ENCODE assay signal across 8 cellular contexts in genomic region chr1:67831850-67832513, GRCh38. TPM values are rescaled to one million over a fixed set of nuclear protein-coding genes. Genes with fewer than 3 reads are reported as not detected.
DNase-seq lines count a peak whose midpoint lies in the region; ATAC-seq, FAIRE-seq and TF ChIP-seq lines count a peak whose summit lies in the region.

No MANE protein-coding gene starts in this region.

- CTCF ChIA-PET in K562 (lab: Yijun Ruan, JAX; ENCODE audit: low intra/inter-chr PET ratio), result no interaction called here

- H3K9me1 ChIP-seq in K562 (ENCODE audit: control insufficient read depth, insufficient read depth, low read length), result no peaks in the 10 kb centered on the region

- peak overlapping the region; percentile 40 to 63; a peak in 3 of 4 replicates for H3K9ac ChIP-seq in K562 (ENCODE audit: insufficient read depth in 1 of 2, low read depth in 2 of 2, low read length in 2 of 2)

- peak overlapping the region; percentile 51; the same call in 1 of the 2 replicates for H3K4me3 ChIP-seq in K562
- peak overlapping the region; percentile 76 for H3K4me3 ChIP-seq in iPS-11a (ENCODE audit: low read depth, low read length)
- H3K4me3 ChIP-seq in sigmoid colon, result peak overlapping the region; percentile 67 to 78 (median 72)

- WGBS in K562 (ENCODE audit: insufficient coverage, low coverage, missing lambda C conversion rate), result 2% methylated on average over 34 of the region's 34 CpGs
- 1% methylated on average over 34 of the region's 34 CpGs for WGBS in sigmoid colon, 2 donors

- peak overlapping the region; percentile 80 for H2AFZ ChIP-seq in K562 (ENCODE audit: low read depth, low read length)

- H3K4me1 ChIP-seq in K562 (replicated peaks in 1 of 2; ENCODE audit: control insufficient read depth in 2 of 2, insufficient read depth in 2 of 2, low read length in 2 of 2) (peaks cover 0 to 18% of the 10 kb centered on the region in 2 experiments; a peak in 3 of 5 replicates), sigmoid colon (peaks cover 0 to 32% (median 23%) of the 10 kb centered on the region in 4 donors)

- H3K27me3 ChIP-seq in K562 (ENCODE audit: control insufficient read depth in 2 of 2, insufficient read depth in 2 of 2, low read length in 2 of 2) (peaks cover 21 to 29% of the 10 kb centered on the region in 2 experiments), sigmoid colon (no peaks in the 10 kb centered on the region)

- peak overlapping the region; percentile 53 for H3K4me2 ChIP-seq in K562 (ENCODE audit: insufficient read depth, low read length)

- H4K20me1 ChIP-seq in K562 (replicated peaks; ENCODE audit: control insufficient read depth, insufficient read depth, low read length), result no peaks in the 10 kb centered on the region

- TF ChIP-seq CTCF in K562 (IDR thresholded peaks at IDR 0.05 in 2 of 3, conservative IDR thresholded peaks at IDR 0.05 in 1 of 3; ENCODE audit: insufficient read depth in 2 of 3, low read depth in 1 of 3, low read length in 3 of 3) (no peak), sigmoid colon (IDR thresholded peaks at IDR 0.05) (no peak), D721Med (IDR thresholded peaks at IDR 0.05; ENCODE audit: insufficient read depth, missing control alignments) (no peak)

- no peaks in the 10 kb centered on the region for H3K36me3 ChIP-seq in K562 (ENCODE audit: control insufficient read depth, insufficient read depth, low read length)
- no peaks in the 10 kb centered on the region for H3K36me3 ChIP-seq in sigmoid colon

- H3K9me3 ChIP-seq in K562 (replicated peaks; ENCODE audit: control insufficient read depth, insufficient read depth, low read depth, low read length) (no peaks in the 10 kb centered on the region), sigmoid colon (no peaks in the 10 kb centered on the region)

- H3K27ac ChIP-seq in K562 (ENCODE audit: extremely low read depth, low read depth, low read length) (no peak overlapping the region), sigmoid colon (peak overlapping the region; percentile 81 to 92 (median 84))

- no peak for TF ChIP-seq RAD21 in K562 (CRISPR knock-in tag; conservative IDR thresholded peaks at IDR 0.05 in 1 of 2, IDR thresholded peaks at IDR 0.05 in 1 of 2)

- in situ Hi-C loops in K562 (cut with MboI), result no loop called here

- FAIRE-seq in K562 (lab: Jason Lieb, UNC), result peak; percentile 37
- no peak for FAIRE-seq in D721Med (lab: Jason Lieb, UNC)

- no peaks in the 10 kb centered on the region for H3K79me2 ChIP-seq in K562 (ENCODE audit: control insufficient read depth, insufficient read depth, low read length)

- TF ChIP-seq EP300 in K562 (IDR thresholded peaks at IDR 0.05; ENCODE audit: low read length) (no peak), sigmoid colon (IDR thresholded peaks at IDR 0.05) (peak in 3 of 4 donors; percentile 18 to 64 (median 23))

- DNase-seq in Right ventricle myocardium inferior (ENCODE audit: missing footprints), result no peak
- no peak for DNase-seq in cardiac septum (ENCODE audit: low spot score)
- DNase-seq in NCI-H446 treated with DMSO at 0.1 percent for 48 hours (lab: John Stamatoyannopoulos, UW), result peak; percentile 44
- DNase-seq in K562 (ENCODE audit: extremely low read depth in 1 of 4, low spot score in 3 of 4), result peak; percentile 40 to 43 (median 42)
- DNase-seq in sigmoid colon, result peak; percentile 85
- DNase-seq in D721Med (ENCODE audit: insufficient read length, low spot score), result no peak

- TSS peak; percentile 55 for BruUV-seq in K562 (replicated peaks; lab: Mats Ljungman, UMichigan)

- POLR2A ChIA-PET in K562 (lab: Yijun Ruan, JAX), result interaction anchor here (0.6 to 1.0 kb wide), 2 partner anchors 313 to 329 kb away, joined by 3 to 4 read pairs; no protein-coding TSS in a partner anchor

- no peak for TF ChIP-seq POLR2A in K562 (conservative IDR thresholded peaks at IDR 0.05)
- peak in 1 of 2 donors; percentile 41 for TF ChIP-seq POLR2A in sigmoid colon (IDR thresholded peaks at IDR 0.05)

- intact Hi-C loops in Right ventricle myocardium inferior (cut with DNase I), result loop anchor here (5.0 to 10.0 kb wide), 3 partner anchors 147 to 373 kb away; partner anchors contain the start of gene GADD45A
- intact Hi-C loops in cardiac septum (cut with DNase I), result loop anchor here (5.0 to 10.0 kb wide), 6 partner anchors 145 to 780 kb away; partner anchors contain the start of genes GADD45A, SERBP1, SLC35D1 and WLS
- intact Hi-C loops in K562 (cut with micrococcal nuclease), result loop anchor here (5.0 kb wide), 2 partner anchors 65 to 295 kb away; no protein-coding TSS in a partner anchor
- intact Hi-C loops in sigmoid colon (cut with DNase I), result loop anchor here (2.0 to 10.0 kb wide), 5 partner anchors 65 to 510 kb away; partner anchors contain the start of gene WLS

- ATAC-seq in Right ventricle myocardium inferior (peak; percentile 32), K562 (peak; percentile 59), GM21515 (IDR thresholded peaks at IDR 0.05; ENCODE audit: unreplicated experiment) (no peak)

TF ChIP-seq in K562, 482 proteins besides CTCF, POLR2A, EP300 and RAD21 (continues in another document):
- TF ChIP-seq GATAD2A (IDR thresholded peaks at IDR 0.05) (no peak), MAX (CRISPR knock-in tag; IDR thresholded peaks at IDR 0.05) (peak; percentile 74), ELF4 (CRISPR knock-in tag; IDR thresholded peaks at IDR 0.05) (no peak)
- TF ChIP-seq, protein P1, sequence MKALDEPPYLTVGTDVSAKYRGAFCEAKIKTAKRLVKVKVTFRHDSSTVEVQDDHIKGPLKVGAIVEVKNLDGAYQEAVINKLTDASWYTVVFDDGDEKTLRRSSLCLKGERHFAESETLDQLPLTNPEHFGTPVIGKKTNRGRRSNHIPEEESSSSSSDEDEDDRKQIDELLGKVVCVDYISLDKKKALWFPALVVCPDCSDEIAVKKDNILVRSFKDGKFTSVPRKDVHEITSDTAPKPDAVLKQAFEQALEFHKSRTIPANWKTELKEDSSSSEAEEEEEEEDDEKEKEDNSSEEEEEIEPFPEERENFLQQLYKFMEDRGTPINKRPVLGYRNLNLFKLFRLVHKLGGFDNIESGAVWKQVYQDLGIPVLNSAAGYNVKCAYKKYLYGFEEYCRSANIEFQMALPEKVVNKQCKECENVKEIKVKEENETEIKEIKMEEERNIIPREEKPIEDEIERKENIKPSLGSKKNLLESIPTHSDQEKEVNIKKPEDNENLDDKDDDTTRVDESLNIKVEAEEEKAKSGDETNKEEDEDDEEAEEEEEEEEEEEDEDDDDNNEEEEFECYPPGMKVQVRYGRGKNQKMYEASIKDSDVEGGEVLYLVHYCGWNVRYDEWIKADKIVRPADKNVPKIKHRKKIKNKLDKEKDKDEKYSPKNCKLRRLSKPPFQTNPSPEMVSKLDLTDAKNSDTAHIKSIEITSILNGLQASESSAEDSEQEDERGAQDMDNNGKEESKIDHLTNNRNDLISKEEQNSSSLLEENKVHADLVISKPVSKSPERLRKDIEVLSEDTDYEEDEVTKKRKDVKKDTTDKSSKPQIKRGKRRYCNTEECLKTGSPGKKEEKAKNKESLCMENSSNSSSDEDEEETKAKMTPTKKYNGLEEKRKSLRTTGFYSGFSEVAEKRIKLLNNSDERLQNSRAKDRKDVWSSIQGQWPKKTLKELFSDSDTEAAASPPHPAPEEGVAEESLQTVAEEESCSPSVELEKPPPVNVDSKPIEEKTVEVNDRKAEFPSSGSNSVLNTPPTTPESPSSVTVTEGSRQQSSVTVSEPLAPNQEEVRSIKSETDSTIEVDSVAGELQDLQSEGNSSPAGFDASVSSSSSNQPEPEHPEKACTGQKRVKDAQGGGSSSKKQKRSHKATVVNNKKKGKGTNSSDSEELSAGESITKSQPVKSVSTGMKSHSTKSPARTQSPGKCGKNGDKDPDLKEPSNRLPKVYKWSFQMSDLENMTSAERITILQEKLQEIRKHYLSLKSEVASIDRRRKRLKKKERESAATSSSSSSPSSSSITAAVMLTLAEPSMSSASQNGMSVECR (CRISPR knock-in tag; IDR thresholded peaks at IDR 0.05), result 0 out of 2 replicates have a peak, but pooled peaks have one; percentile 20

RNA-seq across cellular contexts. Expression of gene GNG12, which starts 1.3 kb away (rescaled TPM):
- total RNA-seq in Right ventricle myocardium inferior (37.2 TPM), cardiac septum (38.8 TPM), K562 (2014; rRNA removed) (3.3 and 3.6 TPM in 2 replicates), K562 (2014; rRNA removed; fragmentation: Illumina TruSeq; extraction: Trizol) (6.0 and 6.6 TPM in 2 replicates), K562 (2015; rRNA removed; fragmentation: Illumina TruSeq; extraction: Trizol) (4.9 and 5.6 TPM in 2 replicates), K562 (2021) (3.7 and 4.1 TPM in 2 replicates), sigmoid colon (10 to 100 TPM; 41.9 to 58.2 (median 46.7) TPM)
- total RNA-seq in K562 (2011; cell fraction: chromatin; rRNA removed; ENCODE audit: low replicate concordance), result 1.7 and 2.8 TPM in 2 replicates
- 0.13 and 0.50 TPM in 2 replicates for total RNA-seq in K562 (2011; cell fraction: nucleolus; rRNA removed)
- total RNA-seq in K562 (2011; cell fraction: nucleoplasm; rRNA removed), result 0.88 and 2.5 TPM in 2 replicates
- polyA plus RNA-seq in K562 (2011; rRNA removed) (4.6 and 7.5 TPM in 2 replicates), K562 (2014; fragmentation: Illumina TruSeq; extraction: Trizol) (4.2 and 5.4 TPM in 2 replicates), K562 (2014; fragmentation: Nextera tagmentation; extraction: Ambion mirVana) (1 to 10 TPM; 2.6 to 2.7 TPM), K562 (2014; rRNA removed) (2.8 and 3.0 TPM in 2 replicates), sigmoid colon (100 to 1,000 TPM in 1 of 3 donors, 10 to 100 TPM in 2; 46.1 to 116 (median 93.1) TPM)
- 0.82 and 5.4 TPM in 2 replicates for polyA plus RNA-seq in K562 (2011; cell fraction: cytosol; rRNA removed)
- 1.5 and 4.3 TPM in 2 replicates for polyA plus RNA-seq in K562 (2011; cell fraction: nucleus; rRNA removed)
- polyA plus RNA-seq in K562 (2012), result 3.2 and 4.9 TPM in 2 replicates
- 3.9 and 9.8 TPM in 2 replicates for polyA minus RNA-seq in K562 (2011; rRNA and poly(A)+ RNA removed)
- polyA minus RNA-seq in K562 (2011; cell fraction: cytosol; rRNA and poly(A)+ RNA removed), result 1.4 and 3.4 TPM in 2 replicates
- polyA minus RNA-seq in K562 (2011; cell fraction: nucleus; rRNA and poly(A)+ RNA removed), result 0.67 and 3.6 TPM in 2 replicates

Comparison
In these comparisons a context has a peak if more than half of its experiments do, and no peak if none do; other contexts are left out.
1. DNase-seq: peak in NCI-H446 treated with DMSO at 0.1 percent for 48 hours (single experiment), K562 (4 of 4) and sigmoid colon (single experiment); none in Right ventricle myocardium inferior (single experiment), cardiac septum (single experiment) and D721Med (single experiment).
2. Peak in every context shown above with its lines, with median percentiles within 50 percentile points of each other: H3K4me3 ChIP-seq.